Comparison of ENCODE assay signal across 9 cellular contexts in the genomic region with DNA sequence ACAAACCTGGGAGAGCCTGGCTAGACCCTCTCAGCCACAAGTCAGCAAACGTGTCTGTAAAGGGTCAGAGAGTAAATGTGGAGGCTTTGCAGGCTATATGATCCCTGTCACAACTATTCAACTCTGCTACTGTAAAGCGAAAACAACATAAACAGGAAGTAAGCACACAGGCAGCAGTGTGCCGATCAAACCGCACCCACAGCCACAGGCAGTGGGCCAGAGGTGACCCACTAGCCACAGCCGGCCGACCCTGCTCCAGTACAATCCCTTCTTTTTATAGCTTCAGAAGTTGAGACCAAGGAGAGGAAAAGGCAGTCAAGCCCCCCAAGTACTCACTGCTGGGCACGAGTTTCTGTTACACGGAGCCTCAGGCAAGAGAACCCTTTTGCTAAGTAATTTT.
DNase-seq lines count a peak whose midpoint lies in the region; ATAC-seq, FAIRE-seq and TF ChIP-seq lines count a peak whose summit lies in the region.
"Had no signal": no experiment of that assay in that cellular context is flagged by ENCODE, and none has a peak within 500 bp of the region (broad histone marks: within the 10 kb centered on the region; RNA-seq: fewer than 3 reads in every experiment).

No MANE protein-coding gene starts in this region.

- peak overlapping the region; percentile 53 for H3K27ac Mint-ChIP-seq in astrocyte (ENCODE audit: unreplicated experiment)
- H3K27ac Mint-ChIP-seq: activated T-cell treated with anti-CD3 and anti-CD28 coated beads, Interleukin-2, amount 50 U/mL, for 72 hours had no signal

- no peak for FAIRE-seq in astrocyte (lab: Jason Lieb, UNC)

- TF ChIP-seq CTCF in astrocyte (IDR thresholded peaks at IDR 0.05; ENCODE audit: insufficient read depth, low read depth, low read length) (no peak), neutrophil (IDR thresholded peaks at IDR 0.05) (no peak)

- ATAC-seq in GM19035 (IDR thresholded peaks at IDR 0.05; ENCODE audit: unreplicated experiment) (peak; percentile 89), HG03135 (IDR thresholded peaks at IDR 0.05; ENCODE audit: unreplicated experiment) (peak; percentile 77), HG03159 (IDR thresholded peaks at IDR 0.05; ENCODE audit: unreplicated experiment) (no peak)

- H3K36me3 ChIP-seq in astrocyte (ENCODE audit: insufficient read depth, low read length) (no peaks in the 10 kb centered on the region), neutrophil (no peaks in the 10 kb centered on the region)

- H3K4me2 ChIP-seq in astrocyte (ENCODE audit: low read length), result no peak overlapping the region

- H3K4me3 ChIP-seq in astrocyte (ENCODE audit: insufficient read depth, low read depth, low read length) (no peak overlapping the region), neutrophil (ENCODE audit: low read depth in 1 of 2, low read length in 1 of 2) (peak overlapping the region; percentile 33 to 43)

- H3K27ac ChIP-seq in astrocyte (ENCODE audit: low read depth, low read length) (no peak overlapping the region), neutrophil (peak overlapping the region; percentile 73)

- H2AFZ ChIP-seq in astrocyte (ENCODE audit: low read depth, low read length), result no peak overlapping the region

- H3K4me3 Mint-ChIP-seq in astrocyte (ENCODE audit: unreplicated experiment), result no peak overlapping the region

- H3K9ac ChIP-seq in astrocyte (ENCODE audit: low read length), result no peak overlapping the region

- DNase-seq in astrocyte (ENCODE audit: low read depth) (no peak), cerebellar nuclear complex (lab: John Stamatoyannopoulos, UW) (no peak), NCI-H2171 treated with DMSO at 0.1 percent for 48 hours (lab: John Stamatoyannopoulos, UW) (no peak), DMS 273 (lab: John Stamatoyannopoulos, UW; ENCODE audit: unreplicated experiment) (no peak)

- no peaks in the 10 kb centered on the region for H4K20me1 ChIP-seq in astrocyte (ENCODE audit: insufficient read depth, low read length)

- H3K9me3 ChIP-seq in astrocyte (ENCODE audit: insufficient read depth, low read depth, low read length) (no peaks in the 10 kb centered on the region), neutrophil (no peaks in the 10 kb centered on the region)

- peaks cover under 1% of the 10 kb centered on the region for H3K4me1 Mint-ChIP-seq in astrocyte (ENCODE audit: low read depth, unreplicated experiment)

- H3K79me2 ChIP-seq in astrocyte (ENCODE audit: insufficient read depth, low read length), result no peaks in the 10 kb centered on the region

- H3K9me3 Mint-ChIP-seq in astrocyte (ENCODE audit: unreplicated experiment), result no peaks in the 10 kb centered on the region
- H3K9me3 Mint-ChIP-seq: activated T-cell treated with anti-CD3 and anti-CD28 coated beads, Interleukin-2, amount 50 U/mL, for 72 hours had no signal

- H3K27me3 ChIP-seq in astrocyte (ENCODE audit: insufficient read depth, low read length) (peaks cover 12% of the 10 kb centered on the region), neutrophil (no peaks in the 10 kb centered on the region)

- no peaks in the 10 kb centered on the region for H3K27me3 Mint-ChIP-seq in astrocyte (ENCODE audit: low read depth, unreplicated experiment)

- no peaks in the 10 kb centered on the region for H3K36me3 Mint-ChIP-seq in astrocyte (ENCODE audit: low read depth, unreplicated experiment)

- H3K4me1 ChIP-seq in astrocyte (ENCODE audit: insufficient read depth, low read length) (no peaks in the 10 kb centered on the region), neutrophil (ENCODE audit: control insufficient read depth in 1 of 2, insufficient read depth in 1 of 2, low read depth in 1 of 2, low read length in 1 of 2) (peaks cover 13 to 16% of the 10 kb centered on the region in 2 experiments)
